In genomic region chr19:18194554-18195238, GRCh38 we compare ENCODE assay signal across 9 cellular contexts. TPM values are rescaled to one million over a fixed set of nuclear protein-coding genes. Genes with fewer than 3 reads are reported as not detected.
A peak's percentile ranks its signal among the peaks of the same experiment; 100 is the strongest.
DNase-seq lines count a peak whose midpoint lies in the region; ATAC-seq and TF ChIP-seq lines count a peak whose summit lies in the region.
"Had no signal": no experiment of that assay in that cellular context is flagged by ENCODE, and none has a peak within 500 bp of the region (broad histone marks: within the 10 kb centered on the region; RNA-seq: fewer than 3 reads in every experiment).

No MANE protein-coding gene starts in this region.

- peak; percentile 56 for DNase-seq in GM13977 (ENCODE audit: low spot score)
- DNase-seq in SK-N-MC (ENCODE audit: low read depth, low spot score) = no peak
- no peak for DNase-seq in omental fat pad (ENCODE audit: low spot score)
- DNase-seq in DMS79 (lab: John Stamatoyannopoulos, UW) = no peak
- no peak for DNase-seq in amniotic stem cell (lab: John Stamatoyannopoulos, UW)

- H3K9me3 ChIP-seq in SK-N-MC (ENCODE audit: low read depth, low read length) (no peaks in the 10 kb centered on the region), duodenal mucosa (ENCODE audit: control insufficient read depth in 1 of 2, low read length in 2 of 2) (no peaks in the 10 kb centered on the region)
- H3K9me3 ChIP-seq: left lung had no signal

- peak overlapping the region; percentile 93 for H3K4me3 ChIP-seq in SK-N-MC
- no peak overlapping the region for H3K4me3 ChIP-seq in duodenal mucosa (ENCODE audit: low read depth in 1 of 2, low read length in 2 of 2)

- TF ChIP-seq CTCF in GM13977 (IDR thresholded peaks at IDR 0.05; ENCODE audit: extremely low read depth, insufficient read depth, missing control alignments) = no peak
- TF ChIP-seq CTCF in omental fat pad (IDR thresholded peaks at IDR 0.05) = no peak

- H3K9ac ChIP-seq in SK-N-MC (ENCODE audit: insufficient read length) (no peak overlapping the region), duodenal mucosa (ENCODE audit: low read depth in 1 of 2, low read length in 2 of 2) (no peak overlapping the region)

- H3K27ac ChIP-seq in SK-N-MC (no peak overlapping the region), duodenal mucosa (ENCODE audit: low read depth, low read length) (peak overlapping the region; percentile 20)

- H3K27me3 ChIP-seq in duodenal mucosa (ENCODE audit: control insufficient read depth in 1 of 2, insufficient read depth in 2 of 2, low read length in 2 of 2) = no peaks in the 10 kb centered on the region
- H3K27me3 ChIP-seq: left lung had no signal

- H3K4me1 ChIP-seq in duodenal mucosa (ENCODE audit: control insufficient read depth in 1 of 2, insufficient read depth in 2 of 2, low read length in 2 of 2) = peaks cover 10 to 22% of the 10 kb centered on the region in 2 donors

- H3K36me3 ChIP-seq in SK-N-MC (ENCODE audit: insufficient read depth, low read length) = peaks cover 11% of the 10 kb centered on the region; the same call in 1 of the 2 replicates
- H3K36me3 ChIP-seq in duodenal mucosa (ENCODE audit: control insufficient read depth in 1 of 2, insufficient read depth in 2 of 2, low read length in 2 of 2) = peaks cover 0 to 26% of the 10 kb centered on the region in 2 donors

- in situ Hi-C loops in GM13977 (cut with MboI; ENCODE audit: low pct_unique_long_range_greater_than_20kb, low sequenced_read_pairs, unreplicated experiment) = no loop called here

- ATAC-seq in omental fat pad (ENCODE audit: low FRiP score) (peak; percentile 43), HG02763 (IDR thresholded peaks at IDR 0.05; ENCODE audit: unreplicated experiment) (no peak), HG02840 (IDR thresholded peaks at IDR 0.05; ENCODE audit: low FRiP score, unreplicated experiment) (no peak)
- ATAC-seq: left lung had no signal

RNA-seq across cellular contexts. Expression of gene MPV17L2, which starts 1.7 kb away (rescaled TPM):
- 10 to 100 TPM; 19.6 to 29.7 (median 22.5) TPM for total RNA-seq in omental fat pad

RNA-seq across cellular contexts. Expression of gene RAB3A, which starts 9.1 kb away (rescaled TPM):
- 1 to 10 TPM in 1 of 4 donors, under 1 TPM in 1, not detected in 2; 0.63 to 2.0 TPM for total RNA-seq in omental fat pad

RNA-seq across cellular contexts. Expression of gene IFI30, which starts 21.1 kb away (rescaled TPM):
- 100 to 1,000 TPM in 2 of 4 donors, 10 to 100 TPM in 2; 74.8 to 466 (median 148) TPM for total RNA-seq in omental fat pad

RNA-seq across cellular contexts. Expression of gene PDE4C, which starts 31.5 kb away (rescaled TPM):
- total RNA-seq in omental fat pad = 1 to 10 TPM in 1 of 4 donors, under 1 TPM in 2, not detected in 1; 0.12 to 1.5 (median 0.63) TPM

RNA-seq across cellular contexts. Expression of gene PIK3R2, which starts 41.7 kb away (rescaled TPM):
- total RNA-seq in omental fat pad = 10 to 100 TPM in 1 of 4 donors, 1 to 10 TPM in 3; 6.3 to 11.7 (median 7.4) TPM
